ENCODE assay signal across 7 cellular contexts in the genomic region with DNA sequence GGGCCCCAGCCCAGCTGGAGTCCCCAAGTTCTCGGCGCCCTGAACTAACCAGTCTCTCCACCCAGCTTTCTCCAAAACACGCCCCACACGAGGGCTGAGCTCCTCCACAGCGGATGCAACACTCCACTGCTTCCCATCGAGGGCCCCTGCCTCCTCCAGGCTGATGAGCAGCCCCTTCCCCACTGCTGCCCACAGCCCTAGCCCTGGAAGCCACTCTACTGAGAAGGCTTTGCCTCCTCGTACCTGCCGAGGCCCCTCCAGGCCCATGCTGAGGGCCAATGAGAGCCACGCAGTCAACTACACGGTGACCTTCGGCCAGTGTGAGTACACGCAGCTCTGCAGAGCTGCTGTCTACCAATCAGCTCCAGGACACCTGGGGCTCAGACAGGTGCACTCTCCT. TPM values are rescaled to one million over a fixed set of nuclear protein-coding genes. Genes with fewer than 3 reads are reported as not detected.
DNase-seq lines count a peak whose midpoint lies in the region; ATAC-seq, FAIRE-seq and TF ChIP-seq lines count a peak whose summit lies in the region.
"Not testable (repeated sequence)": the region's sequence is repeated elsewhere in the genome, so short reads cannot be mapped to it uniquely, and the experiment has no call there.

No MANE protein-coding gene starts in this region.

- CTCF ChIA-PET in HepG2 (lab: Yijun Ruan, JAX; ENCODE audit: low intra/inter-chr PET ratio, low total read pairs): not testable (repeated sequence)

- WGBS in right cardiac atrium: 81% methylated on average over 8 of the region's 12 CpGs
- WGBS in HepG2 (ENCODE audit: low lambda C conversion rate): 20% methylated on average over 4 of the region's 12 CpGs
- 68 to 88% (median 82%) methylated on average over 6 to 8 of the region's 12 CpGs; no CpG with 5 or more reads in 1 of the 5 donors for WGBS in spleen, 5 donors

- DNase-seq in GM23338 (ENCODE audit: low spot score); HepG2 (ENCODE audit: low spot score); upper lobe of right lung: not testable (repeated sequence)
- DNase-seq in activated CD8-positive, alpha-beta memory T cell treated with anti-CD3 and anti-CD28 coated beads, Interleukin-2, amount 50 U/mL, for 4 hours: peak; percentile 4
- peak in 1 of 3 donors; percentile 6 for DNase-seq in right cardiac atrium
- peak; percentile 3 for DNase-seq in nephron progenitor cell
- DNase-seq in spleen: peak; percentile 62

- not testable (repeated sequence) for FAIRE-seq in HepG2 (lab: Jason Lieb, UNC)

- H3K79me2 ChIP-seq in GM23338 (replicated peaks; ENCODE audit: insufficient read depth); HepG2 (ENCODE audit: insufficient read depth, low read length): not testable (repeated sequence)

- not testable (repeated sequence) for H3K4me2 ChIP-seq in GM23338; HepG2 (ENCODE audit: low read depth, low read length)

- not testable (repeated sequence) for H3K4me3 ChIP-seq in GM23338; right cardiac atrium (ENCODE audit: low read length); HepG2 (replicated peaks in 1 of 3; ENCODE audit: insufficient read depth in 1 of 3, low read depth in 2 of 3, low read length in 3 of 3); spleen; upper lobe of right lung

- not testable (repeated sequence) for H3K9ac ChIP-seq in HepG2 (ENCODE audit: insufficient read depth, low read depth, low read length)

- not testable (repeated sequence) for H3K27me3 Mint-ChIP-seq in GM23338 (ENCODE audit: insufficient read depth, low read depth, poor library complexity); nephron progenitor cell (ENCODE audit: low read depth, poor library complexity)

- not testable (repeated sequence) for H4K20me1 ChIP-seq in GM23338 (replicated peaks; ENCODE audit: insufficient read depth); HepG2 (ENCODE audit: insufficient read depth, low read length)

- not testable (repeated sequence) for H3K36me3 ChIP-seq in GM23338 (ENCODE audit: insufficient read depth); HepG2 (replicated peaks in 1 of 2; ENCODE audit: control insufficient read depth in 1 of 2, insufficient read depth in 2 of 2, low read length in 2 of 2); spleen; upper lobe of right lung

- intact Hi-C loops in right cardiac atrium (cut with DNase I); HepG2 (cut with micrococcal nuclease; ENCODE audit: unreplicated experiment); spleen (cut with DNase I; ENCODE audit: low total_unique reads); upper lobe of right lung (cut with DNase I): not testable (repeated sequence)

- not testable (repeated sequence) for H3K9me3 ChIP-seq in right cardiac atrium (ENCODE audit: control insufficient read depth, low read length); HepG2 (ENCODE audit: low read length); spleen; upper lobe of right lung

- H3K9me2 ChIP-seq in GM23338 (ENCODE audit: insufficient read depth): not testable (repeated sequence)

- peak; percentile 73 for ATAC-seq in GM23338
- peak; percentile 13 to 40 for ATAC-seq in right cardiac atrium
- ATAC-seq in HepG2: peak; percentile 41
- ATAC-seq in upper lobe of right lung: peak; percentile 21

- not testable (repeated sequence) for BruUV-seq in HepG2 (replicated peaks; lab: Mats Ljungman, UMichigan)

- H3K36me3 Mint-ChIP-seq in GM23338 (ENCODE audit: low read depth); nephron progenitor cell (ENCODE audit: low read depth): not testable (repeated sequence)

- TF ChIP-seq CTCF in GM23338 (conservative IDR thresholded peaks at IDR 0.05; ENCODE audit: low read depth in 2 of 2); HepG2 (CRISPR knock-in tag; IDR thresholded peaks at IDR 0.05); nephron progenitor cell (IDR thresholded peaks at IDR 0.05); spleen (IDR thresholded peaks at IDR 0.05 in 8 of 11, conservative IDR thresholded peaks at IDR 0.05 in 3 of 11); upper lobe of right lung (IDR thresholded peaks at IDR 0.05): not testable (repeated sequence)

- not testable (repeated sequence) for H3K9me3 Mint-ChIP-seq in GM23338, nephron progenitor cell

- TF ChIP-seq POLR2A in HepG2 (IDR thresholded peaks at IDR 0.05; ENCODE audit: insufficient read depth in 1 of 2, low read depth in 2 of 2, low read length in 2 of 2); spleen (IDR thresholded peaks at IDR 0.05): not testable (repeated sequence)

- in situ Hi-C loops in HepG2 (cut with HindIII; ENCODE audit: extremely low pct_ligation_motif_present, low pct_unique_long_range_greater_than_20kb): not testable (repeated sequence)

- not testable (repeated sequence) for H3K4me3 Mint-ChIP-seq in GM23338, nephron progenitor cell

- H3K27ac Mint-ChIP-seq in GM23338, nephron progenitor cell: not testable (repeated sequence)

- H2AFZ ChIP-seq in GM23338; HepG2 (ENCODE audit: low read length): not testable (repeated sequence)

- not testable (repeated sequence) for H3K4me1 ChIP-seq in GM23338 (ENCODE audit: insufficient read depth); right cardiac atrium (ENCODE audit: control insufficient read depth, insufficient read depth, low read length); HepG2 (ENCODE audit: insufficient read depth, low read length); spleen; upper lobe of right lung

- H3K4me1 Mint-ChIP-seq in GM23338, nephron progenitor cell: not testable (repeated sequence)

- not testable (repeated sequence) for H3K27ac ChIP-seq in GM23338 (ENCODE audit: low read depth); right cardiac atrium (ENCODE audit: low read length); HepG2 (ENCODE audit: extremely low read length, insufficient read depth, low read length); spleen; upper lobe of right lung

- TF ChIP-seq RAD21 in HepG2 (CRISPR knock-in tag; IDR thresholded peaks at IDR 0.05): not testable (repeated sequence)

- not testable (repeated sequence) for H3F3A ChIP-seq in GM23338 (replicated peaks; ENCODE audit: low read depth)

- POLR2A ChIA-PET in HepG2 (lab: Yijun Ruan, JAX): not testable (repeated sequence)

- not testable (repeated sequence) for H3K27me3 ChIP-seq in GM23338 (ENCODE audit: insufficient read depth); right cardiac atrium (ENCODE audit: control insufficient read depth, insufficient read depth); HepG2 (ENCODE audit: control insufficient read depth in 1 of 2, insufficient read depth in 2 of 2, low read length in 2 of 2); spleen (replicated peaks in 1 of 7); upper lobe of right lung

- not testable (repeated sequence) for TF ChIP-seq EP300 in HepG2 (IDR thresholded peaks at IDR 0.05; ENCODE audit: low read depth in 2 of 2, low read length in 2 of 2); HepG2 (CRISPR knock-in tag; IDR thresholded peaks at IDR 0.05; ENCODE audit: borderline replicate concordance)

RNA-seq across cellular contexts. Expression of a gene that starts 28.0 kb away (rescaled TPM):
- total RNA-seq in GM23338 (2014; rRNA removed; shearing (Covaris generic)): 7.9 and 21.8 TPM in 2 replicates
- polyA plus RNA-seq in GM23338 (2016; fragmentation: Nextera tagmentation; extraction: Ambion mirVana) (4.9 and 7.6 TPM in 2 replicates), right cardiac atrium (11.9 TPM), HepG2 (2011; rRNA removed) (8.6 and 12.0 TPM in 2 replicates), spleen (1 to 10 TPM; 1.6 to 7.2 (median 3.2) TPM)
- total RNA-seq in right cardiac atrium (10 to 100 TPM in 3 of 4 donors, 1 to 10 TPM in 1; 4.3 to 28.1 (median 18.9) TPM), HepG2 (2016; rRNA removed; fragmentation: Illumina TruSeq; extraction: Trizol) (28.4 and 33.2 TPM in 2 replicates), spleen (10 to 100 TPM; 24.4 to 66.0 (median 49.2) TPM), upper lobe of right lung (15.1 TPM)
- 5.7 and 5.8 TPM in 2 replicates for total RNA-seq in HepG2 (2016; cell fraction: cytosol; rRNA removed; fragmentation: Illumina TruSeq; extraction: Trizol; ENCODE audit: low read depth)
- total RNA-seq in HepG2 (2016; cell fraction: insoluble cytoplasmic fraction; rRNA removed; fragmentation: Illumina TruSeq; extraction: Trizol): 19.8 and 24.1 TPM in 2 replicates
- total RNA-seq in HepG2 (2016; cell fraction: membrane; rRNA removed; fragmentation: Illumina TruSeq; extraction: Trizol): 7.0 and 8.2 TPM in 2 replicates
- total RNA-seq in HepG2 (2016; cell fraction: nucleus; rRNA removed; fragmentation: Illumina TruSeq; extraction: Trizol): 60.6 and 66.6 TPM in 2 replicates
- 1.4 and 2.6 TPM in 2 replicates for polyA plus RNA-seq in HepG2 (2011; cell fraction: cytosol; rRNA removed)
- polyA plus RNA-seq in HepG2 (2011; cell fraction: nucleus; rRNA removed): 3.9 and 9.4 TPM in 2 replicates
- polyA plus RNA-seq in HepG2 (2012): 14.7 and 16.8 TPM in 2 replicates
- 0.54 and 0.62 TPM in 2 replicates for polyA plus RNA-seq in HepG2 (2016; cell fraction: cytosol; fragmentation: Illumina TruSeq; extraction: Trizol; ENCODE audit: low read depth)
- 12.5 and 14.5 TPM in 2 replicates for polyA plus RNA-seq in HepG2 (2016; cell fraction: insoluble cytoplasmic fraction; fragmentation: Illumina TruSeq; extraction: Trizol; ENCODE audit: low read depth)
- polyA plus RNA-seq in HepG2 (2016; cell fraction: membrane; fragmentation: Illumina TruSeq; extraction: Trizol; ENCODE audit: low read depth): 1.8 and 2.0 TPM in 2 replicates
- 40.1 and 41.8 TPM in 2 replicates for polyA plus RNA-seq in HepG2 (2016; cell fraction: nucleus; fragmentation: Illumina TruSeq; extraction: Trizol; ENCODE audit: insufficient read depth, low read depth)
- polyA minus RNA-seq in HepG2 (2011; rRNA and poly(A)+ RNA removed; ENCODE audit: low replicate concordance): 7.2 and 14.8 TPM in 2 replicates
- 7.1 and 11.0 TPM in 2 replicates for polyA minus RNA-seq in HepG2 (2011; cell fraction: cytosol; rRNA and poly(A)+ RNA removed)
- polyA minus RNA-seq in HepG2 (2011; cell fraction: nucleus; rRNA and poly(A)+ RNA removed): 74.6 and 94.4 TPM in 2 replicates

Comparison
In these comparisons a context has a peak if more than half of its experiments do, and no peak if none do; other contexts are left out.
1. ATAC-seq: peak in every context shown above with its lines; median percentile 73 in GM23338; 41 in HepG2; 26 in right cardiac atrium; 21 in upper lobe of right lung.